8 cellular contexts compared by ENCODE assay signal in the genomic region with DNA sequence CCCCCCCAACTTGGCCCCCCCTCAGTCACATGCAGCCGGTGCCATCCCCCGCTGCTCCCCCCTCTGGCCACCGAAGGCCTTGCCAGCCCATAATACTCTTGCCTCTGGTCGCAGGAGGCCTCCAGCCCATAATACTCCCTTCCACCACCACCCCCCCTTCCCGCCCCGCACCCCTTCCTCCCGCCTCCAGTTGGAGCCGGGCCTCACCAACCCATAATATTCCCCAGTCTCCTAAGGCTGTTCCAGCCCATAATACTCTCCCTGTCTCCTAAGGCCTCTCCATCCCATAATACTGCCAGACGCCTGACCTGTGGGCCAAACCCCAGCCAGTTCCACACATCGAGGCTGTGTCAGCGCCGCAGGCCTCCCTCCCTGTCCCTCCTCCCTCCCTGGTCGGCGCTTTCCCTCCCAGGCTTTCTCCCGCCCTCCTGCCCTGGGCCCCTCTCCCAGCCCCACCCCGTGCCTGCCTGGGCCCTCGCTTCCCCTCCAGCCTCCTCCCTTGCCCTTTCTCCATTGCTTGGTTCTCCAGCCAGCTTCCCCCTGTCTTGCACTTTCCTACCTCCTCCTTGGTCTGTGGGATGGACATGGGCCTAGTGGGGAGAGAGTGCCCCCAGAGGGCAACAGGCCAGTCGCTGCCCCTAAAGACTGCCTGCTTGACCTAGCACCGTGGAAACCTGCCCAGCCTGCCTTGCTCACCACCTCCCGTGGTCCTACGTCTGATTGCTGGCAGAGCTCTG. TPM values are rescaled to one million over a fixed set of nuclear protein-coding genes. Genes with fewer than 3 reads are reported as not detected.
A peak's percentile ranks its signal among the peaks of the same experiment; 100 is the strongest.
DNase-seq lines count a peak whose midpoint lies in the region; ATAC-seq and TF ChIP-seq lines count a peak whose summit lies in the region.

No MANE protein-coding gene starts in this region.

- H3K27me3 ChIP-seq in thoracic aorta (replicated peaks; ENCODE audit: insufficient read depth): no peaks in the 10 kb centered on the region

- H3K9me3 Mint-ChIP-seq in HFFc6 (no peaks in the 10 kb centered on the region), mesothelial cell of epicardium (no peaks in the 10 kb centered on the region)
- no peaks in the 10 kb centered on the region for H3K9me3 Mint-ChIP-seq in activated T-cell treated with anti-CD3 and anti-CD28 coated beads, Interleukin-2, amount 50 U/mL, for 24 hours

- H3K27ac Mint-ChIP-seq in HFFc6 (peak overlapping the region; percentile 82), mesothelial cell of epicardium (peak overlapping the region; percentile 96)
- H3K27ac Mint-ChIP-seq in activated T-cell treated with anti-CD3 and anti-CD28 coated beads, Interleukin-2, amount 50 U/mL, for 24 hours: peak overlapping the region; percentile 69

- TF ChIP-seq CTCF in HFFc6 (IDR thresholded peaks at IDR 0.05) (no peak; the same call in none of the 2 replicates), mesothelial cell of epicardium (IDR thresholded peaks at IDR 0.05; ENCODE audit: unreplicated experiment) (no peak), thoracic aorta (IDR thresholded peaks at IDR 0.05) (no peak)

- peak; percentile 83 for ATAC-seq in esophagus mucosa
- ATAC-seq in thoracic aorta (ENCODE audit: insufficient number of reproducible peaks, low FRiP score, low read depth): peak; percentile 81
- ATAC-seq in GM21737 (IDR thresholded peaks at IDR 0.05; ENCODE audit: unreplicated experiment): no peak

- no peaks in the 10 kb centered on the region; the same call in none of the 2 replicates for H3K27me3 Mint-ChIP-seq in HFFc6 (ENCODE audit: insufficient read depth)
- no peaks in the 10 kb centered on the region for H3K27me3 Mint-ChIP-seq in activated T-cell treated with anti-CD3 and anti-CD28 coated beads, Interleukin-2, amount 50 U/mL, for 24 hours
- H3K27me3 Mint-ChIP-seq in mesothelial cell of epicardium (ENCODE audit: low read depth): peaks cover under 1% of the 10 kb centered on the region

- H3K27ac ChIP-seq in thoracic aorta: peak overlapping the region; percentile 96 to 99

- peak overlapping the region; percentile 5; the same call in 1 of the 2 replicates for H3K4me3 Mint-ChIP-seq in HFFc6
- no peak overlapping the region for H3K4me3 Mint-ChIP-seq in activated T-cell treated with anti-CD3 and anti-CD28 coated beads, Interleukin-2, amount 50 U/mL, for 24 hours
- peak overlapping the region; percentile 5 for H3K4me3 Mint-ChIP-seq in mesothelial cell of epicardium

- no peaks in the 10 kb centered on the region for H3K9me3 ChIP-seq in thoracic aorta

- DNase-seq in CMK (ENCODE audit: low read depth) (peak; percentile 98), HFFc6 (peak; percentile 97), NCI-H524 treated with DMSO at 0.1 percent for 48 hours (lab: John Stamatoyannopoulos, UW) (peak; percentile 89), mesothelial cell of epicardium (ENCODE audit: low spot score in 2 of 2, unreplicated experiment in 2 of 2) (peak; percentile 74 to 86), thoracic aorta (ENCODE audit: low spot score) (peak; percentile 77)
- peak; percentile 49 for DNase-seq in activated T-cell treated with anti-CD3 and anti-CD28 coated beads, Interleukin-2, amount 50 U/mL, for 24 hours

- peaks cover 16 to 33% of the 10 kb centered on the region in 2 donors for H3K4me1 ChIP-seq in thoracic aorta (ENCODE audit: control insufficient read depth in 1 of 2, low read depth in 2 of 2)

- no peaks in the 10 kb centered on the region for H3K36me3 ChIP-seq in thoracic aorta

- H3K4me1 Mint-ChIP-seq in HFFc6 (ENCODE audit: low read depth) (peaks cover 29% of the 10 kb centered on the region), mesothelial cell of epicardium (peaks cover 40% of the 10 kb centered on the region)
- peaks cover 40% of the 10 kb centered on the region for H3K4me1 Mint-ChIP-seq in activated T-cell treated with anti-CD3 and anti-CD28 coated beads, Interleukin-2, amount 50 U/mL, for 24 hours (ENCODE audit: low read depth)

- H3K36me3 Mint-ChIP-seq in HFFc6 (ENCODE audit: low read depth): no peaks in the 10 kb centered on the region
- H3K36me3 Mint-ChIP-seq in activated T-cell treated with anti-CD3 and anti-CD28 coated beads, Interleukin-2, amount 50 U/mL, for 24 hours (ENCODE audit: low read depth): no peaks in the 10 kb centered on the region
- H3K36me3 Mint-ChIP-seq in mesothelial cell of epicardium: no peaks in the 10 kb centered on the region

- H3K4me3 ChIP-seq in thoracic aorta: peak overlapping the region; percentile 20

RNA-seq across cellular contexts. Expression of a gene that starts 6.8 kb away (rescaled TPM):
- 100 to 1,000 TPM; 167 to 193 (median 183) TPM for total RNA-seq in HFFc6 (2021; fragmentation: NEBNext Ultra II Directional; extraction: Animal tissue kit (Norgen Biotek cat#: 25700))
- total RNA-seq in esophagus mucosa (119 TPM), mesothelial cell of epicardium (332 to 358 TPM (median 332 TPM) in 3 replicates), thoracic aorta (100 to 1,000 TPM; 193 to 205 TPM)

RNA-seq across cellular contexts. Expression of a gene that starts 21.8 kb away (rescaled TPM):
- total RNA-seq in HFFc6 (2021; fragmentation: NEBNext Ultra II Directional; extraction: Animal tissue kit (Norgen Biotek cat#: 25700)): not detected
- total RNA-seq in esophagus mucosa (18.9 TPM), mesothelial cell of epicardium (1.3 to 1.7 TPM (median 1.3 TPM) in 3 replicates), thoracic aorta (1 to 10 TPM; 4.8 to 6.8 TPM)

RNA-seq across cellular contexts. Expression of a gene that starts 33.3 kb away (rescaled TPM):
- not detected for total RNA-seq in HFFc6 (2021; fragmentation: NEBNext Ultra II Directional; extraction: Animal tissue kit (Norgen Biotek cat#: 25700))
- total RNA-seq in esophagus mucosa (0.56 TPM), mesothelial cell of epicardium (2.7 to 3.7 TPM (median 3.5 TPM) in 3 replicates), thoracic aorta (1 to 10 TPM; 5.1 to 9.1 TPM)

RNA-seq across cellular contexts. Expression of a gene that starts 45.9 kb away (rescaled TPM):
- 10 to 100 TPM; 39.5 to 60.5 (median 42.6) TPM for total RNA-seq in HFFc6 (2021; fragmentation: NEBNext Ultra II Directional; extraction: Animal tissue kit (Norgen Biotek cat#: 25700))
- total RNA-seq in esophagus mucosa (30.6 TPM), mesothelial cell of epicardium (51.8 to 58.6 TPM (median 56.6 TPM) in 3 replicates), thoracic aorta (10 to 100 TPM; 41.2 to 83.0 TPM)

RNA-seq across cellular contexts. Expression of a gene that starts 49.0 kb away (rescaled TPM):
- 10 to 100 TPM; 19.7 to 26.8 (median 21.7) TPM for total RNA-seq in HFFc6 (2021; fragmentation: NEBNext Ultra II Directional; extraction: Animal tissue kit (Norgen Biotek cat#: 25700))
- total RNA-seq in esophagus mucosa (15.4 TPM), mesothelial cell of epicardium (63.5 to 69.0 TPM (median 64.2 TPM) in 3 replicates), thoracic aorta (10 to 100 TPM; 21.8 to 36.9 TPM)
